7 cellular contexts compared by ENCODE assay signal in the genomic region with DNA sequence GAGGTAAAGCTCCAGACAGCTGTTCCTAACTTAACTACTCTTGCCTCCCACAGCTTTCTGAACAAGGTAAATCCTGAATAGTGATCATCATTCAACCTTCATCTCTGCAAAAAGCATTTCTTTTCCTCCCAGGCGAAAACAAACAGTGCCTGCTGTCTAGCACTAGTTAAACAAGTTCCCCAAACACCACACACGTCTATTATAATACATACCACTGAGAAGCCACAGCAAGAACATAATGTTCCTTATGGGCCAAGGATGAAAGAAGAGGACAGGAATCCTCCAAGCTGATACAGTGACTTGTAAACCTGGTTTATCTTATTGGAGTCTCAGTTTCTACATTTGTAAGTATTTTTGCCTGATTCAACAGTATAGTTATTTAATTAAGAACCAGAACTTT. TPM values are rescaled to one million over a fixed set of nuclear protein-coding genes. Genes with fewer than 3 reads are reported as not detected.
DNase-seq lines count a peak whose midpoint lies in the region; ATAC-seq, FAIRE-seq and TF ChIP-seq lines count a peak whose summit lies in the region.
"Not testable (repeated sequence)": the region's sequence is repeated elsewhere in the genome, so short reads cannot be mapped to it uniquely, and the experiment has no call there.

No MANE protein-coding gene starts in this region.

- H3K27ac ChIP-seq in RWPE2 (ENCODE audit: poor library complexity, severe bottlenecking); keratinocyte (ENCODE audit: control insufficient read depth, insufficient read depth, low read length): not testable (repeated sequence)
- peak overlapping the region in 1 of 4 donors; percentile 46 for H3K27ac ChIP-seq in body of pancreas
- H3K27ac ChIP-seq in gastroesophageal sphincter = peak overlapping the region in 3 of 4 donors; percentile 20 to 57 (median 57)
- H3K27ac ChIP-seq in prostate gland = peak overlapping the region; percentile 53 to 76
- H3K27ac ChIP-seq in testis = peak overlapping the region; percentile 19 to 63

- not testable (repeated sequence) for H3K27me3 ChIP-seq in RWPE2 (ENCODE audit: insufficient read depth, poor library complexity, severe bottlenecking); body of pancreas; gastroesophageal sphincter; keratinocyte (ENCODE audit: control insufficient read depth, extremely low read depth, insufficient read depth, low read length); prostate gland (replicated peaks; ENCODE audit: insufficient read depth); testis

- not testable (repeated sequence) for DNase-seq in H54 (ENCODE audit: insufficient read length, low spot score); RWPE2 (ENCODE audit: low spot score); body of pancreas; keratinocyte (ENCODE audit: low read depth, low spot score); prostate gland (ENCODE audit: low spot score); testis

- H3K4me3 ChIP-seq in RWPE2 (ENCODE audit: severe bottlenecking); body of pancreas; gastroesophageal sphincter; keratinocyte (ENCODE audit: control insufficient read depth in 2 of 3, extremely low read depth in 1 of 3, insufficient read depth in 2 of 3, low read depth in 1 of 3, low read length in 3 of 3); prostate gland; testis: not testable (repeated sequence)

- dilution Hi-C loops in keratinocyte (cut with MboI; ENCODE audit: extremely low pct_ligation_motif_present, low sequenced_read_pairs) = not testable (repeated sequence)

- TF ChIP-seq POLR2A in H54 (IDR thresholded peaks at IDR 0.05; ENCODE audit: low read depth, low read length); body of pancreas (IDR thresholded peaks at IDR 0.05); gastroesophageal sphincter (IDR thresholded peaks at IDR 0.05); prostate gland (IDR thresholded peaks at IDR 0.05); testis (IDR thresholded peaks at IDR 0.05): not testable (repeated sequence)

- not testable (repeated sequence) for H3K9ac ChIP-seq in keratinocyte (ENCODE audit: control insufficient read depth, extremely low read depth, insufficient read depth, low read length)

- H3K4me1 ChIP-seq in RWPE2 (ENCODE audit: insufficient read depth, poor library complexity, severe bottlenecking); keratinocyte (ENCODE audit: control insufficient read depth, extremely low read depth, insufficient read depth, low read length); prostate gland (replicated peaks); testis: not testable (repeated sequence)
- H3K4me1 ChIP-seq in body of pancreas (peaks cover 54% of the 10 kb centered on the region), gastroesophageal sphincter (peaks cover 0 to 14% (median 0%) of the 10 kb centered on the region in 3 donors)

- not testable (repeated sequence) for H2AFZ ChIP-seq in keratinocyte (ENCODE audit: control insufficient read depth, low read length)

- TF ChIP-seq CTCF in RWPE2 (IDR thresholded peaks at IDR 0.05; ENCODE audit: poor library complexity, severe bottlenecking); body of pancreas (IDR thresholded peaks at IDR 0.05); gastroesophageal sphincter (IDR thresholded peaks at IDR 0.05); keratinocyte (optimal IDR thresholded peaks at IDR 0.05 in 1 of 3, IDR thresholded peaks at IDR 0.05 in 1 of 3, conservative IDR thresholded peaks at IDR 0.05 in 1 of 3; ENCODE audit: extremely low read depth in 1 of 3, insufficient read depth in 2 of 3, low read length in 3 of 3); prostate gland (IDR thresholded peaks at IDR 0.05); testis (IDR thresholded peaks at IDR 0.05): not testable (repeated sequence)

- WGBS in body of pancreas, 2 donors = 11% methylated on average over 1 of the region's 2 CpGs; no CpG with 5 or more reads in 1 of the 2 donors
- 0% methylated on average over 1 of the region's 2 CpGs; no CpG with 5 or more reads in 1 of the 2 donors for WGBS in gastroesophageal sphincter (ENCODE audit: low coverage in 1 of 2), 2 donors
- no CpG with 5 or more reads among the region's 2 CpGs for WGBS in prostate gland
- WGBS in testis, 2 donors = 20 to 57% methylated on average over 1 of the region's 2 CpGs

- not testable (repeated sequence) for H3K4me2 ChIP-seq in keratinocyte (ENCODE audit: control insufficient read depth, extremely low read depth, insufficient read depth, low read depth, low read length)

- H3K79me2 ChIP-seq in keratinocyte (ENCODE audit: control insufficient read depth, insufficient read depth, low read length) = peaks cover 25% of the 10 kb centered on the region

- not testable (repeated sequence) for TF ChIP-seq EP300 in gastroesophageal sphincter (IDR thresholded peaks at IDR 0.05)

- H4K20me1 ChIP-seq in keratinocyte (ENCODE audit: control insufficient read depth, extremely low read depth, insufficient read depth, low read length) = not testable (repeated sequence)

- H3K36me3 ChIP-seq in RWPE2 (ENCODE audit: low read depth); body of pancreas (replicated peaks in 1 of 2; ENCODE audit: insufficient read depth in 1 of 2, low read depth in 2 of 2); gastroesophageal sphincter; keratinocyte (ENCODE audit: control insufficient read depth in 2 of 2, extremely low read depth in 1 of 2, insufficient read depth in 2 of 2, low read length in 2 of 2); prostate gland; testis (ENCODE audit: low read depth, missing control alignments): not testable (repeated sequence)

- not testable (repeated sequence) for H3K9me1 ChIP-seq in keratinocyte (ENCODE audit: control insufficient read depth, extremely low read depth, insufficient read depth, low read length)

- ATAC-seq in RWPE2 (ENCODE audit: low read depth) (0 out of 3 replicates have a peak, but pooled peaks have one; percentile 29), body of pancreas (peak; percentile 63), gastroesophageal sphincter (peak; percentile 76)

- FAIRE-seq in H54 (lab: Jason Lieb, UNC) (peak; percentile 53), keratinocyte (lab: Jason Lieb, UNC) (peak; percentile 9)

- H3K9me3 ChIP-seq in RWPE2 (ENCODE audit: severe bottlenecking); body of pancreas; gastroesophageal sphincter; keratinocyte (ENCODE audit: control insufficient read depth, low read depth, low read length); prostate gland; testis: not testable (repeated sequence)

- intact Hi-C loops in body of pancreas (cut with DNase I); prostate gland (cut with DNase I); testis (cut with DNase I; ENCODE audit: low total_unique reads): not testable (repeated sequence)

RNA-seq across cellular contexts. Expression of gene PDPR, which starts 56.1 kb away (rescaled TPM):
- total RNA-seq in body of pancreas (10 to 100 TPM in 1 of 2 donors, 1 to 10 TPM in 1; 9.6 to 14.3 TPM), gastroesophageal sphincter (10 to 100 TPM; 24.0 to 38.3 (median 29.8) TPM), prostate gland (10 to 100 TPM; 17.2 to 50.4 TPM), testis (10 to 100 TPM; 53.6 to 56.0 TPM)
- polyA plus RNA-seq in keratinocyte (17.4 to 23.1 TPM (median 19.8 TPM) in 3 replicates), testis (ENCODE audit: insufficient read depth, low read depth, low replicate concordance) (28.6 TPM)
- polyA plus RNA-seq in keratinocyte (2011; ENCODE audit: low read depth) = 1.6 TPM
- 4.6 and 7.0 TPM in 2 replicates for polyA plus RNA-seq in keratinocyte (2011; cell fraction: cytosol; rRNA removed)
- polyA plus RNA-seq in keratinocyte (2011; cell fraction: nucleus; rRNA removed) = 48.4 and 51.0 TPM in 2 replicates
- polyA plus RNA-seq in keratinocyte (2012; ENCODE audit: low replicate concordance) = 4.8 and 13.4 TPM in 2 replicates
- polyA minus RNA-seq in keratinocyte = 31.3 to 60.2 TPM (median 45.8 TPM) in 3 replicates
- 15.9 TPM for polyA minus RNA-seq in keratinocyte (2011; cell fraction: cytosol; rRNA and poly(A)+ RNA removed)
- 49.0 and 73.7 TPM in 2 replicates for polyA minus RNA-seq in keratinocyte (2011; cell fraction: nucleus; rRNA and poly(A)+ RNA removed)
